ENCODE assay signal across 8 cellular contexts in genomic region chr3:52055537-52056351, GRCh38. TPM values are rescaled to one million over a fixed set of nuclear protein-coding genes. Genes with fewer than 3 reads are reported as not detected.
DNase-seq lines count a peak whose midpoint lies in the region; ATAC-seq, FAIRE-seq and TF ChIP-seq lines count a peak whose summit lies in the region.

No MANE protein-coding gene starts in this region.

- H3K4me3 ChIP-seq in HL-60 (replicated peaks; ENCODE audit: insufficient read depth, low read length) (peak overlapping the region; percentile 62), WERI-Rb-1 (ENCODE audit: low read depth, low read length) (peak overlapping the region; percentile 73), HepG2 (replicated peaks in 1 of 3; ENCODE audit: insufficient read depth in 1 of 3, low read depth in 2 of 3, low read length in 3 of 3) (peak overlapping the region; percentile 42 to 68 (median 61); a peak in 5 of 6 replicates)

- ATAC-seq in GM18909 (IDR thresholded peaks at IDR 0.05; ENCODE audit: poor library complexity, unreplicated experiment) (peak; percentile 22), HepG2 (peak; percentile 17)

- H3K4me2 ChIP-seq in HepG2 (ENCODE audit: low read depth, low read length): peak overlapping the region; percentile 76

- TF ChIP-seq RAD21 in HepG2 (CRISPR knock-in tag; IDR thresholded peaks at IDR 0.05): peak; percentile 87

- peaks cover 54% of the 10 kb centered on the region for H3K4me1 ChIP-seq in HepG2 (ENCODE audit: insufficient read depth, low read length)

- TF ChIP-seq POLR2A in HepG2 (IDR thresholded peaks at IDR 0.05; ENCODE audit: insufficient read depth in 1 of 2, low read depth in 2 of 2, low read length in 2 of 2): no peak

- POLR2A ChIA-PET in HepG2 (lab: Yijun Ruan, JAX): interaction anchor here (0.9 to 2.7 kb wide), 8 partner anchors 15 to 113 kb away, joined by 4 to 21 read pairs (median 11); partner anchors contain the start of genes ABHD14A, ABHD14B, PARP3 and POC1A

- CTCF ChIA-PET in HepG2 (lab: Yijun Ruan, JAX; ENCODE audit: low intra/inter-chr PET ratio, low total read pairs): interaction anchor here (1.3 to 1.6 kb wide), 3 partner anchors 52 to 67 kb away, joined by 3 to 8 read pairs (median 4); no protein-coding TSS in a partner anchor

- no peak overlapping the region for H2AFZ ChIP-seq in HepG2 (ENCODE audit: low read length)

- H3K9me3 ChIP-seq in WERI-Rb-1 (ENCODE audit: severe bottlenecking): no peaks in the 10 kb centered on the region
- H3K9me3 ChIP-seq in HepG2 (ENCODE audit: low read length): no peaks in the 10 kb centered on the region

- no peak for FAIRE-seq in HepG2 (lab: Jason Lieb, UNC)

- peak; percentile 25 to 37 for DNase-seq in AML-193 (lab: John Stamatoyannopoulos, UW)
- peak; percentile 45 to 51 for DNase-seq in HL-60 (ENCODE audit: low read depth in 1 of 2, low spot score in 1 of 2)
- DNase-seq in WERI-Rb-1: no peak
- peak; percentile 45 for DNase-seq in cerebellum (ENCODE audit: low spot score)
- peak; percentile 40 for DNase-seq in HepG2 (ENCODE audit: low spot score)
- peak; percentile 14 to 41 (median 15) for DNase-seq in stimulated activated CD4-positive, alpha-beta T cell treated with anti-CD3 and anti-CD28 coated beads, TNF-alpha, amount 100 ng/mL, for 48 hours (ENCODE audit: low read depth in 3 of 3)
- DNase-seq in GM19240 (ENCODE audit: insufficient read length, low spot score): no peak

- intact Hi-C loops in HepG2 (cut with micrococcal nuclease; ENCODE audit: unreplicated experiment): loop anchor here (2.0 kb wide), 1 partner anchor 19 kb away; no protein-coding TSS in a partner anchor

- in situ Hi-C loops in HepG2 (cut with HindIII; ENCODE audit: extremely low pct_ligation_motif_present, low pct_unique_long_range_greater_than_20kb): loop anchor here (5.0 kb wide), 1 partner anchor 82 kb away; no protein-coding TSS in a partner anchor

- WGBS in HepG2 (ENCODE audit: low lambda C conversion rate): 38% methylated on average over 15 of the region's 94 CpGs

- no peak for TF ChIP-seq EP300 in HepG2 (IDR thresholded peaks at IDR 0.05; ENCODE audit: low read depth in 2 of 2, low read length in 2 of 2)
- no peak for TF ChIP-seq EP300 in HepG2 (CRISPR knock-in tag; IDR thresholded peaks at IDR 0.05; ENCODE audit: borderline replicate concordance)

- H4K20me1 ChIP-seq in HepG2 (ENCODE audit: insufficient read depth, low read length): no peaks in the 10 kb centered on the region

- BruUV-seq in HepG2 (replicated peaks; lab: Mats Ljungman, UMichigan): no TSS peak

- peak overlapping the region; percentile 85 for H3K27ac ChIP-seq in HL-60 (replicated peaks)
- peak overlapping the region; percentile 64 for H3K27ac ChIP-seq in WERI-Rb-1
- no peak overlapping the region for H3K27ac ChIP-seq in HepG2 (ENCODE audit: extremely low read length, insufficient read depth, low read length)

- TF ChIP-seq CTCF in HL-60 (IDR thresholded peaks at IDR 0.05; ENCODE audit: insufficient read depth, low read length) (no peak), WERI-Rb-1 (IDR thresholded peaks at IDR 0.05; ENCODE audit: low read depth, low read length) (peak; percentile 53), HepG2 (CRISPR knock-in tag; IDR thresholded peaks at IDR 0.05) (peak; percentile 61)

- peaks cover 39% of the 10 kb centered on the region for H3K36me3 ChIP-seq in WERI-Rb-1
- H3K36me3 ChIP-seq in HepG2 (replicated peaks in 1 of 2; ENCODE audit: control insufficient read depth in 1 of 2, insufficient read depth in 2 of 2, low read length in 2 of 2): peaks cover 7 to 20% of the 10 kb centered on the region in 2 experiments; a peak in 4 of 5 replicates

- H3K27me3 ChIP-seq in HL-60 (ENCODE audit: insufficient read depth, poor library complexity, severe bottlenecking): no peaks in the 10 kb centered on the region
- H3K27me3 ChIP-seq in WERI-Rb-1 (ENCODE audit: insufficient read depth, low read depth, severe bottlenecking): no peaks in the 10 kb centered on the region
- peaks cover 2 to 26% of the 10 kb centered on the region in 2 experiments; a peak in 4 of 5 replicates for H3K27me3 ChIP-seq in HepG2 (ENCODE audit: control insufficient read depth in 1 of 2, insufficient read depth in 2 of 2, low read length in 2 of 2)

- H3K79me2 ChIP-seq in HepG2 (ENCODE audit: insufficient read depth, low read length): no peaks in the 10 kb centered on the region

- peak overlapping the region; percentile 50 for H3K9ac ChIP-seq in HepG2 (ENCODE audit: insufficient read depth, low read depth, low read length)

TF ChIP-seq in HepG2, 621 proteins besides CTCF, POLR2A, EP300 and RAD21 (continues in another document):
- peak; percentile 53; the same call in 1 of the 2 replicates for TF ChIP-seq KLF15 (CRISPR knock-in tag; IDR thresholded peaks at IDR 0.05; ENCODE audit: borderline replicate concordance)
- TF ChIP-seq HMGXB4 (CRISPR knock-in tag; IDR thresholded peaks at IDR 0.05; ENCODE audit: borderline replicate concordance in 1 of 2, low read depth in 1 of 2): 0 out of 4 replicates have a peak, but pooled peaks of 1 of the 2 experiments have one; percentile 21
- TF ChIP-seq TOPORS (CRISPR knock-in tag; IDR thresholded peaks at IDR 0.05): peak; percentile 88
- peak; percentile 97 for TF ChIP-seq HES4 (CRISPR knock-in tag; IDR thresholded peaks at IDR 0.05; ENCODE audit: borderline replicate concordance)
- TF ChIP-seq, protein P1, sequence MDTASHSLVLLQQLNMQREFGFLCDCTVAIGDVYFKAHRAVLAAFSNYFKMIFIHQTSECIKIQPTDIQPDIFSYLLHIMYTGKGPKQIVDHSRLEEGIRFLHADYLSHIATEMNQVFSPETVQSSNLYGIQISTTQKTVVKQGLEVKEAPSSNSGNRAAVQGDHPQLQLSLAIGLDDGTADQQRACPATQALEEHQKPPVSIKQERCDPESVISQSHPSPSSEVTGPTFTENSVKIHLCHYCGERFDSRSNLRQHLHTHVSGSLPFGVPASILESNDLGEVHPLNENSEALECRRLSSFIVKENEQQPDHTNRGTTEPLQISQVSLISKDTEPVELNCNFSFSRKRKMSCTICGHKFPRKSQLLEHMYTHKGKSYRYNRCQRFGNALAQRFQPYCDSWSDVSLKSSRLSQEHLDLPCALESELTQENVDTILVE (CRISPR knock-in tag; IDR thresholded peaks at IDR 0.05): no peak
- no peak for TF ChIP-seq ATF1 (CRISPR knock-in tag; IDR thresholded peaks at IDR 0.05)
- TF ChIP-seq MTF2 (CRISPR knock-in tag; IDR thresholded peaks at IDR 0.05; ENCODE audit: borderline replicate concordance): peak; percentile 40; the same call in 1 of the 2 replicates
- TF ChIP-seq ZNF775 (CRISPR knock-in tag; IDR thresholded peaks at IDR 0.05; ENCODE audit: borderline replicate concordance): no peak
- TF ChIP-seq NFKB2 (CRISPR knock-in tag; IDR thresholded peaks at IDR 0.05; ENCODE audit: borderline replicate concordance): peak; percentile 94
- peak; percentile 48; the same call in 1 of the 2 replicates for TF ChIP-seq ZFP91 (CRISPR knock-in tag; IDR thresholded peaks at IDR 0.05; ENCODE audit: borderline replicate concordance)

RNA-seq across cellular contexts. Expression of gene DUSP7, which starts 0.6 kb away (rescaled TPM):
- 6.0 TPM for total RNA-seq in cerebellum
- total RNA-seq in HepG2 (2016; rRNA removed; fragmentation: Illumina TruSeq; extraction: Trizol): 6.6 and 7.3 TPM in 2 replicates
- total RNA-seq in HepG2 (2016; cell fraction: cytosol; rRNA removed; fragmentation: Illumina TruSeq; extraction: Trizol; ENCODE audit: low read depth): 4.7 and 5.1 TPM in 2 replicates
- 5.1 and 7.0 TPM in 2 replicates for total RNA-seq in HepG2 (2016; cell fraction: insoluble cytoplasmic fraction; rRNA removed; fragmentation: Illumina TruSeq; extraction: Trizol)
- total RNA-seq in HepG2 (2016; cell fraction: membrane; rRNA removed; fragmentation: Illumina TruSeq; extraction: Trizol): 14.7 and 15.2 TPM in 2 replicates
- 4.6 and 4.7 TPM in 2 replicates for total RNA-seq in HepG2 (2016; cell fraction: nucleus; rRNA removed; fragmentation: Illumina TruSeq; extraction: Trizol)
- polyA plus RNA-seq in HepG2 (2011; rRNA removed): 8.7 and 8.8 TPM in 2 replicates
- 8.3 and 10.5 TPM in 2 replicates for polyA plus RNA-seq in HepG2 (2011; cell fraction: cytosol; rRNA removed)
- 5.7 and 6.3 TPM in 2 replicates for polyA plus RNA-seq in HepG2 (2011; cell fraction: nucleus; rRNA removed)
- polyA plus RNA-seq in HepG2 (2012): 2.9 and 3.4 TPM in 2 replicates
- 7.5 and 8.7 TPM in 2 replicates for polyA plus RNA-seq in HepG2 (2016; cell fraction: cytosol; fragmentation: Illumina TruSeq; extraction: Trizol; ENCODE audit: low read depth)
- polyA plus RNA-seq in HepG2 (2016; cell fraction: insoluble cytoplasmic fraction; fragmentation: Illumina TruSeq; extraction: Trizol; ENCODE audit: low read depth): 9.3 and 11.6 TPM in 2 replicates
- polyA plus RNA-seq in HepG2 (2016; cell fraction: membrane; fragmentation: Illumina TruSeq; extraction: Trizol; ENCODE audit: low read depth): 15.7 and 19.4 TPM in 2 replicates
- 7.9 and 8.3 TPM in 2 replicates for polyA plus RNA-seq in HepG2 (2016; cell fraction: nucleus; fragmentation: Illumina TruSeq; extraction: Trizol; ENCODE audit: insufficient read depth, low read depth)
- polyA minus RNA-seq in HepG2 (2011; rRNA and poly(A)+ RNA removed; ENCODE audit: low replicate concordance): 31.6 and 87.2 TPM in 2 replicates
- 8.1 and 9.1 TPM in 2 replicates for polyA minus RNA-seq in HepG2 (2011; cell fraction: cytosol; rRNA and poly(A)+ RNA removed)
- polyA minus RNA-seq in HepG2 (2011; cell fraction: nucleus; rRNA and poly(A)+ RNA removed): 4.6 and 5.6 TPM in 2 replicates

Comparison
In these comparisons a context has a peak if more than half of its experiments do, and no peak if none do; other contexts are left out.
1. DNase-seq: peak in AML-193 (2 of 2), HL-60 (2 of 2), cerebellum (single experiment), HepG2 (single experiment) and stimulated activated CD4-positive, alpha-beta T cell treated with anti-CD3 and anti-CD28 coated beads, TNF-alpha, amount 100 ng/mL, for 48 hours (3 of 3); none in WERI-Rb-1 (single experiment) and GM19240 (single experiment).
2. Peak in every context shown above with its lines, with median percentiles within 50 percentile points of each other: H3K4me3 ChIP-seq.